18 cellular contexts compared by ENCODE assay signal in genomic region chr7:115359919-115360318, GRCh38.
DNase-seq lines count a peak whose midpoint lies in the region; ATAC-seq and TF ChIP-seq lines count a peak whose summit lies in the region.
"Had no signal": no experiment of that assay in that cellular context is flagged by ENCODE, and none has a peak within 500 bp of the region (broad histone marks: within the 10 kb centered on the region; RNA-seq: fewer than 3 reads in every experiment).

No MANE protein-coding gene starts in this region.

- intact Hi-C loops in head of caudate nucleus (cut with DNase I), result no loop called here

- ATAC-seq in activated CD4-positive, CD25-positive, alpha-beta regulatory T cell treated with anti-CD3 and anti-CD28 coated beads, Interleukin-2, amount 50 U/mL, for 24 hours, result peak; percentile 48 to 56
- ATAC-seq in HG02981 (IDR thresholded peaks at IDR 0.05; ENCODE audit: unreplicated experiment), result no peak

- H3K4me3 ChIP-seq in fibroblast of mammary gland (ENCODE audit: control insufficient read depth, low read depth, low read length), result no peak overlapping the region
- H3K4me3 ChIP-seq: SJSA1 had no signal

- no peak for DNase-seq in activated CD4-positive, CD25-positive, alpha-beta regulatory T cell treated with anti-CD3 and anti-CD28 coated beads, Interleukin-2, amount 50 U/mL, for 72 hours
- peak; percentile 64 for DNase-seq in NCI-H69 (lab: John Stamatoyannopoulos, UW)
- peak; percentile 57 for DNase-seq in fibroblast of mammary gland (ENCODE audit: low read depth)
- DNase-seq in DMS153 treated with DMSO at 0.1 percent for 48 hours (lab: John Stamatoyannopoulos, UW; ENCODE audit: unreplicated experiment), result no peak
- no peak for DNase-seq in NCI-H2029 treated with DMSO at 0.1 percent for 48 hours (lab: John Stamatoyannopoulos, UW)
- no peak for DNase-seq in head of caudate nucleus
- DNase-seq: 8988T, C1 segment of cervical spinal cord, DMS 273 treated with DMSO at 0.1 percent for 48 hours, EL, HFFc6, Kasumi-1, NCI-H187 treated with DMSO at 0.1 percent for 48 hours, NCI-H510A treated with DMSO at 0.1 percent for 48 hours, OCI-M1 had no signal

- no peak for TF ChIP-seq CTCF in fibroblast of mammary gland (conservative IDR thresholded peaks at IDR 0.05; ENCODE audit: control insufficient read depth, insufficient read depth, low read depth, low read length)

Comparison
In these comparisons a context has a peak if more than half of its experiments do, and no peak if none do; other contexts are left out.
1. DNase-seq: peak in NCI-H69 (single experiment) and fibroblast of mammary gland (single experiment); none in activated CD4-positive, CD25-positive, alpha-beta regulatory T cell treated with anti-CD3 and anti-CD28 coated beads, Interleukin-2, amount 50 U/mL, for 72 hours (single experiment), DMS153 treated with DMSO at 0.1 percent for 48 hours (single experiment), NCI-H2029 treated with DMSO at 0.1 percent for 48 hours (single experiment) and head of caudate nucleus (0 of 42).